In the genomic region with DNA sequence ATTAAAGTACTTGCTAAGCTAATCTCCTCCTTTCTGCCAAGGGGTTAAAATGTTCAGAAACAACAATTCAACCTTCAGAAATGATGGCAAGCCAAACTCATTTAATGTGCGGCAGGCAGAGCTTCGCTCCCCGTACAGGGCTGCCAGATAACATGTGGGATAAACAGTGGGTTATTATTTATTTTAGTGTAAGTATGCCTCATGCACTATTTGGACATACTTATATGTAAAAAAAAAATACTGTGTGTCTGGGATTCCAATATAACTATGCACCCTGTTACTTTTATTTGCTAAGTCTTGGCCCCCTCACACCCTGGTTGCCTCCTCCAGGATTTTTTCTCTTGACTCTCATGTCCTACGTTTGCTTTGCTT, we compare ENCODE assay signal across 22 cellular contexts.
"Had no signal": no experiment of that assay in that cellular context is flagged by ENCODE, and none has a peak within 500 bp of the region (broad histone marks: within the 10 kb centered on the region; RNA-seq: fewer than 3 reads in every experiment).

No MANE protein-coding gene starts in this region.

- H3K36me3 Mint-ChIP-seq: activated naive CD4-positive, alpha-beta T cell treated with anti-CD3 and anti-CD28 coated beads, Interleukin-2, amount 50 U/mL, for 72 hours; brain; natural killer cell had no signal

- H3K9me3 Mint-ChIP-seq: activated B cell treated with CpG ODN at 0.5 μM for 24 hours; activated naive CD4-positive, alpha-beta T cell treated with anti-CD3 and anti-CD28 coated beads, Interleukin-2, amount 50 U/mL, for 72 hours; central memory CD8-positive, alpha-beta T cell; dendritic cell treated with granulocyte-macrophage colony-stimulating factor and Interleukin-4, amounts not matched to agents 40 ng/mL and 50 ng/mL, for 4 days; natural killer cell; stimulated activated naive CD8-positive, alpha-beta T cell treated with anti-CD3 and anti-CD28 coated beads, Interleukin-15, Interleukin-2, amounts not matched to agents 100 ng/mL and 50 ng/mL, for 24 hours had no signal

- H3K9me3 ChIP-seq: left lung, testis, upper lobe of right lung had no signal

- DNase-seq: activated B cell treated with CpG ODN at 0.5 μM for 24 hours; activated CD4-positive, alpha-beta T cell treated with anti-CD3 and anti-CD28 coated beads for 48 hours; activated CD8-positive, alpha-beta memory T cell treated with anti-CD3 and anti-CD28 coated beads, Interleukin-2, amount 50 U/mL, for 4 hours; activated CD8-positive, alpha-beta T cell treated with anti-CD3 and anti-CD28 coated beads, Interleukin-2, amount 10 ng/mL, durations not matched to agents 7 days and 5 days; activated gamma-delta T cell; activated T-cell treated with anti-CD3 and anti-CD28 coated beads, Interleukin-2, amount 50 U/mL, for 48 hours; hippocampal formation; kidney; left lung; mesendoderm; natural killer cell; occipital lobe; T-helper 17 cell had no signal

- H3K4me1 ChIP-seq: left lung had no signal

- H3K27me3 Mint-ChIP-seq: stimulated activated naive CD8-positive, alpha-beta T cell treated with anti-CD3 and anti-CD28 coated beads, Interleukin-15, Interleukin-2, amounts not matched to agents 100 ng/mL and 50 ng/mL, for 24 hours had no signal

- H3K4me1 Mint-ChIP-seq: activated B cell treated with CpG ODN at 0.5 μM for 24 hours; central memory CD8-positive, alpha-beta T cell; natural killer cell; T-helper 17 cell had no signal

- H3K27me3 ChIP-seq: testis, upper lobe of right lung had no signal

- H3K36me3 ChIP-seq: left lung, upper lobe of right lung had no signal

- H3K4me3 ChIP-seq: left lung, testis, upper lobe of right lung had no signal

- H3K27ac Mint-ChIP-seq: activated B cell treated with CpG ODN at 0.5 μM for 24 hours; activated CD8-positive, alpha-beta T cell treated with anti-CD3 and anti-CD28 coated beads, Interleukin-2, amount 10 ng/mL, durations not matched to agents 7 days and 5 days; activated naive CD4-positive, alpha-beta T cell treated with anti-CD3 and anti-CD28 coated beads, Interleukin-2, amount 50 U/mL, for 72 hours; dendritic cell treated with granulocyte-macrophage colony-stimulating factor and Interleukin-4, amounts not matched to agents 40 ng/mL and 50 ng/mL, for 4 days; natural killer cell; progenitor cell of endocrine pancreas; stimulated activated naive CD8-positive, alpha-beta T cell treated with anti-CD3 and anti-CD28 coated beads, Interleukin-15, Interleukin-2, amounts not matched to agents 100 ng/mL and 50 ng/mL, for 24 hours; T-helper 17 cell had no signal

- H3K4me3 Mint-ChIP-seq: activated B cell treated with CpG ODN at 0.5 μM for 24 hours; activated CD8-positive, alpha-beta T cell treated with anti-CD3 and anti-CD28 coated beads, Interleukin-2, amount 10 ng/mL, durations not matched to agents 7 days and 5 days; brain; central memory CD8-positive, alpha-beta T cell; dendritic cell treated with granulocyte-macrophage colony-stimulating factor and Interleukin-4, amounts not matched to agents 40 ng/mL and 50 ng/mL, for 4 days; natural killer cell; stimulated activated naive CD8-positive, alpha-beta T cell treated with anti-CD3 and anti-CD28 coated beads, Interleukin-15, Interleukin-2, amounts not matched to agents 100 ng/mL and 50 ng/mL, for 24 hours; T-helper 17 cell had no signal

- H3K27ac ChIP-seq: epithelial cell of prostate, upper lobe of right lung had no signal

- ATAC-seq: activated CD8-positive, alpha-beta T cell treated with anti-CD3 and anti-CD28 coated beads, Interleukin-2, amount 10 ng/mL, durations not matched to agents 7 days and 5 days; activated naive CD4-positive, alpha-beta T cell treated with anti-CD3 and anti-CD28 coated beads, Interleukin-2, amount 50 U/mL, for 72 hours; natural killer cell; T-helper 17 cell; upper lobe of right lung had no signal
